ENCODE assay signal across 22 cellular contexts in genomic region chr2:231127936-231128335, GRCh38. TPM values are rescaled to one million over a fixed set of nuclear protein-coding genes. Genes with fewer than 3 reads are reported as not detected.
"Had no signal": no experiment of that assay in that cellular context is flagged by ENCODE, and none has a peak within 500 bp of the region (broad histone marks: within the 10 kb centered on the region; RNA-seq: fewer than 3 reads in every experiment).

No MANE protein-coding gene starts in this region.

- H3K36me3 Mint-ChIP-seq: brain, naive B cell had no signal

- H3K27ac Mint-ChIP-seq: activated CD8-positive, alpha-beta T cell treated with anti-CD3 and anti-CD28 coated beads for 36 hours; activated naive CD8-positive, alpha-beta T cell treated with anti-CD3 and anti-CD28 coated beads, Interleukin-2, amount 10 ng/mL, durations not matched to agents 7 days and 5 days; activated T-cell treated with anti-CD3 and anti-CD28 coated beads, Interleukin-2, amount 50 U/mL, for 24 hours; activated T-helper 2 cell treated with anti-CD3 and anti-CD28 coated beads, Interferon-gamma antibody, Interleukin-2, Interleukin-4, amounts not matched to agents 10 μg/mL and 5 μg/mL and 100 μg/mL, durations not matched to agents 14 hours and 24 hours and 36 hours; naive B cell; neural progenitor cell; stimulated activated naive B cell treated with anti-CD40 and anti-IgM and Interleukin-4, amounts not matched to agents 10 μg/mL and 1 μg/mL and 100 μg/mL, for 72 hours had no signal

- DNase-seq: activated CD4-positive, alpha-beta T cell treated with anti-CD3 and anti-CD28 coated beads for 4 hours; activated CD8-positive, alpha-beta T cell treated with anti-CD3 and anti-CD28 coated beads for 36 hours; activated naive CD4-positive, alpha-beta T cell treated with Interleukin-2 at 50 U/mL for 16 hours; activated naive CD8-positive, alpha-beta T cell treated with anti-CD3 and anti-CD28 coated beads, Interleukin-2, amount 10 ng/mL, durations not matched to agents 7 days and 5 days; activated T-cell treated with anti-CD3 and anti-CD28 coated beads, Interleukin-2, amount 50 U/mL, for 24 hours; amygdala; central memory CD4-positive, alpha-beta T cell; dorsolateral prefrontal cortex; foreskin melanocyte; glutamatergic neuron; kidney; left lung; mammary epithelial cell; mucosa of descending colon; naive B cell; ovary; stimulated activated naive B cell treated with anti-CD40 and anti-IgM and Interleukin-4, amounts not matched to agents 10 μg/mL and 1 μg/mL and 100 μg/mL, for 72 hours; upper lobe of left lung had no signal

- H3K27me3 Mint-ChIP-seq: activated CD8-positive, alpha-beta T cell treated with anti-CD3 and anti-CD28 coated beads for 36 hours; activated naive CD8-positive, alpha-beta T cell treated with anti-CD3 and anti-CD28 coated beads, Interleukin-2, amount 10 ng/mL, durations not matched to agents 7 days and 5 days; activated T-cell treated with anti-CD3 and anti-CD28 coated beads, Interleukin-2, amount 50 U/mL, for 24 hours; naive B cell; stimulated activated naive B cell treated with anti-CD40 and anti-IgM and Interleukin-4, amounts not matched to agents 10 μg/mL and 1 μg/mL and 100 μg/mL, for 72 hours had no signal

- H3K9me3 Mint-ChIP-seq: activated CD8-positive, alpha-beta T cell treated with anti-CD3 and anti-CD28 coated beads for 36 hours; activated naive CD8-positive, alpha-beta T cell treated with anti-CD3 and anti-CD28 coated beads, Interleukin-2, amount 10 ng/mL, durations not matched to agents 7 days and 5 days; activated T-cell treated with anti-CD3 and anti-CD28 coated beads, Interleukin-2, amount 50 U/mL, for 24 hours; activated T-helper 2 cell treated with anti-CD3 and anti-CD28 coated beads, Interferon-gamma antibody, Interleukin-2, Interleukin-4, amounts not matched to agents 10 μg/mL and 5 μg/mL and 100 μg/mL, durations not matched to agents 14 hours and 24 hours and 36 hours; brain; naive B cell; neural progenitor cell; stimulated activated naive B cell treated with anti-CD40 and anti-IgM and Interleukin-4, amounts not matched to agents 10 μg/mL and 1 μg/mL and 100 μg/mL, for 72 hours had no signal

- H3K4me3 Mint-ChIP-seq: activated CD8-positive, alpha-beta T cell treated with anti-CD3 and anti-CD28 coated beads for 36 hours; activated naive CD8-positive, alpha-beta T cell treated with anti-CD3 and anti-CD28 coated beads, Interleukin-2, amount 10 ng/mL, durations not matched to agents 7 days and 5 days; activated T-cell treated with anti-CD3 and anti-CD28 coated beads, Interleukin-2, amount 50 U/mL, for 24 hours; brain; naive B cell; neural progenitor cell; stimulated activated naive B cell treated with anti-CD40 and anti-IgM and Interleukin-4, amounts not matched to agents 10 μg/mL and 1 μg/mL and 100 μg/mL, for 72 hours had no signal

- ATAC-seq: activated CD8-positive, alpha-beta T cell treated with anti-CD3 and anti-CD28 coated beads for 36 hours; left lung; mucosa of descending colon; stimulated activated naive B cell treated with anti-CD40 and anti-IgM and Interleukin-4, amounts not matched to agents 10 μg/mL and 1 μg/mL and 100 μg/mL, for 72 hours had no signal

RNA-seq across cellular contexts. Expression of gene HTR2B, which starts 3.1 kb away (rescaled TPM):
- total RNA-seq: activated CD8-positive, alpha-beta T cell treated with anti-CD3 and anti-CD28 coated beads for 36 hours; activated naive CD8-positive, alpha-beta T cell treated with anti-CD3 and anti-CD28 coated beads, Interleukin-2, amount 10 ng/mL, durations not matched to agents 7 days and 5 days; activated T-helper 2 cell treated with anti-CD3 and anti-CD28 coated beads, Interferon-gamma antibody, Interleukin-2, Interleukin-4, amounts not matched to agents 10 μg/mL and 5 μg/mL and 100 μg/mL, durations not matched to agents 14 hours and 24 hours and 36 hours; epithelial cell of proximal tubule had no signal
